12 cellular contexts compared by ENCODE assay signal in genomic region chr6:2505624-2506023, GRCh38.
DNase-seq lines count a peak whose midpoint lies in the region; ATAC-seq, FAIRE-seq and TF ChIP-seq lines count a peak whose summit lies in the region.
"Had no signal": no experiment of that assay in that cellular context is flagged by ENCODE, and none has a peak within 500 bp of the region (broad histone marks: within the 10 kb centered on the region; RNA-seq: fewer than 3 reads in every experiment).

No MANE protein-coding gene starts in this region.

- H3K9me3 Mint-ChIP-seq in activated CD8-positive, alpha-beta memory T cell treated with anti-CD3 and anti-CD28 coated beads, Interleukin-2, amount 10 ng/mL, durations not matched to agents 7 days and 5 days (ENCODE audit: low read depth): no peaks in the 10 kb centered on the region
- H3K9me3 Mint-ChIP-seq in osteocyte (ENCODE audit: unreplicated experiment): no peaks in the 10 kb centered on the region
- H3K9me3 Mint-ChIP-seq: T-cell had no signal

- no peaks in the 10 kb centered on the region for H3K4me1 Mint-ChIP-seq in activated CD8-positive, alpha-beta memory T cell treated with anti-CD3 and anti-CD28 coated beads, Interleukin-2, amount 10 ng/mL, durations not matched to agents 7 days and 5 days
- peaks cover 45% of the 10 kb centered on the region for H3K4me1 Mint-ChIP-seq in osteocyte (ENCODE audit: unreplicated experiment)
- H3K4me1 Mint-ChIP-seq: T-cell had no signal

- TF ChIP-seq CTCF in bronchial epithelial cell (IDR thresholded peaks at IDR 0.05; ENCODE audit: insufficient read depth, low read length, severe bottlenecking) (peak; percentile 19), osteocyte (IDR thresholded peaks at IDR 0.05) (peak; percentile 40), RWPE1 (conservative IDR thresholded peaks at IDR 0.05; ENCODE audit: low read depth) (no peak)

- H3K4me3 Mint-ChIP-seq in activated CD8-positive, alpha-beta memory T cell treated with anti-CD3 and anti-CD28 coated beads, Interleukin-2, amount 10 ng/mL, durations not matched to agents 7 days and 5 days: no peak overlapping the region
- no peak overlapping the region for H3K4me3 Mint-ChIP-seq in osteocyte (ENCODE audit: unreplicated experiment)

- H3K36me3 Mint-ChIP-seq in activated CD8-positive, alpha-beta memory T cell treated with anti-CD3 and anti-CD28 coated beads, Interleukin-2, amount 10 ng/mL, durations not matched to agents 7 days and 5 days: no peaks in the 10 kb centered on the region
- H3K36me3 Mint-ChIP-seq in osteocyte (ENCODE audit: unreplicated experiment): peaks cover 2% of the 10 kb centered on the region
- H3K36me3 Mint-ChIP-seq: T-cell had no signal

- peaks cover 55% of the 10 kb centered on the region for H3K27me3 Mint-ChIP-seq in activated CD8-positive, alpha-beta memory T cell treated with anti-CD3 and anti-CD28 coated beads, Interleukin-2, amount 10 ng/mL, durations not matched to agents 7 days and 5 days
- peaks cover 3% of the 10 kb centered on the region for H3K27me3 Mint-ChIP-seq in osteocyte (ENCODE audit: unreplicated experiment)

- H3K27me3 ChIP-seq in bronchial epithelial cell (ENCODE audit: control insufficient read depth, insufficient read depth, low read length): no peaks in the 10 kb centered on the region
- H3K27me3 ChIP-seq: vagina had no signal

- no peak overlapping the region for H3K27ac ChIP-seq in RWPE1
- H3K27ac ChIP-seq: vagina had no signal

- no peak for TF ChIP-seq EP300 in Ishikawa (IDR thresholded peaks at IDR 0.05; ENCODE audit: borderline replicate concordance)

- DNase-seq in activated CD8-positive, alpha-beta memory T cell treated with anti-CD3 and anti-CD28 coated beads, Interleukin-2, amount 50 U/mL, for 48 hours: peak; percentile 56
- DNase-seq in activated CD8-positive, alpha-beta memory T cell treated with anti-CD3 and anti-CD28 coated beads, Interleukin-2, amount 10 ng/mL, durations not matched to agents 7 days and 5 days: no peak
- DNase-seq in bronchial epithelial cell (ENCODE audit: low read depth) (no peak), osteocyte (ENCODE audit: extremely low spot score, unreplicated experiment) (peak; percentile 82), ureter (ENCODE audit: low spot score) (no peak), islet precursor cell (no peak), RWPE1 (ENCODE audit: low spot score) (no peak)
- DNase-seq: midbrain, T-cell had no signal

- CTCF ChIA-PET in activated CD8-positive, alpha-beta memory T cell treated with anti-CD3 and anti-CD28 coated beads, Interleukin-2, amount 10 ng/mL, durations not matched to agents 7 days and 5 days (lab: Charles Lee): interaction anchor here (1.4 kb wide), 1 partner anchor 18 kb away, joined by 4 read pairs; no protein-coding TSS in a partner anchor
- CTCF ChIA-PET in RWPE1 (lab: Yijun Ruan, JAX): interaction anchor here (0.7 kb wide), 1 partner anchor 8 kb away, joined by 3 read pairs; no protein-coding TSS in a partner anchor

- no peak overlapping the region for H3K27ac Mint-ChIP-seq in activated CD8-positive, alpha-beta memory T cell treated with anti-CD3 and anti-CD28 coated beads, Interleukin-2, amount 10 ng/mL, durations not matched to agents 7 days and 5 days
- peak overlapping the region; percentile 72 for H3K27ac Mint-ChIP-seq in osteocyte (ENCODE audit: unreplicated experiment)
- H3K27ac Mint-ChIP-seq: T-cell had no signal

- POLR2A ChIA-PET in RWPE1 (lab: Yijun Ruan, JAX; ENCODE audit: low non-redundant PET): no interaction called here

- no peak for ATAC-seq in activated CD8-positive, alpha-beta memory T cell treated with anti-CD3 and anti-CD28 coated beads, Interleukin-2, amount 10 ng/mL, durations not matched to agents 7 days and 5 days
- ATAC-seq: T-cell had no signal

- H3K4me3 ChIP-seq in bronchial epithelial cell (ENCODE audit: low read depth, low read length): no peak overlapping the region
- H3K4me3 ChIP-seq: vagina had no signal

- TF ChIP-seq RAD21 in Ishikawa (IDR thresholded peaks at IDR 0.05; ENCODE audit: low read depth): peak; percentile 51

- FAIRE-seq in bronchial epithelial cell (lab: Jason Lieb, UNC): no peak
- FAIRE-seq: endometrium had no signal

- no peaks in the 10 kb centered on the region for H3K36me3 ChIP-seq in bronchial epithelial cell (ENCODE audit: control insufficient read depth, insufficient read depth, low read length)
- H3K36me3 ChIP-seq: vagina had no signal

TF ChIP-seq in Ishikawa, 13 proteins besides CTCF, POLR2A, EP300 and RAD21:
- no peak for TF ChIP-seq TEAD4 (IDR thresholded peaks at IDR 0.05)

Comparison
In these comparisons a context has a peak if more than half of its experiments do, and no peak if none do; other contexts are left out.
1. DNase-seq: peak in activated CD8-positive, alpha-beta memory T cell treated with anti-CD3 and anti-CD28 coated beads, Interleukin-2, amount 50 U/mL, for 48 hours (single experiment) and osteocyte (single experiment); none in activated CD8-positive, alpha-beta memory T cell treated with anti-CD3 and anti-CD28 coated beads, Interleukin-2, amount 10 ng/mL, durations not matched to agents 7 days and 5 days (single experiment), bronchial epithelial cell (single experiment), ureter (single experiment), islet precursor cell (single experiment) and RWPE1 (single experiment).